ENCODE assay signal across 19 cellular contexts in genomic region chr2:118843492-118844132, GRCh38. TPM values are rescaled to one million over a fixed set of nuclear protein-coding genes. Genes with fewer than 3 reads are reported as not detected.
DNase-seq lines count a peak whose midpoint lies in the region; ATAC-seq, FAIRE-seq and TF ChIP-seq lines count a peak whose summit lies in the region.
"Had no signal": no experiment of that assay in that cellular context is flagged by ENCODE, and none has a peak within 500 bp of the region (broad histone marks: within the 10 kb centered on the region; RNA-seq: fewer than 3 reads in every experiment).

No MANE protein-coding gene starts in this region.

- no peak overlapping the region for H2BK120ac ChIP-seq in H1 (replicated peaks; ENCODE audit: low read depth, low read length)

- peak overlapping the region; percentile 90 for H3K18ac ChIP-seq in H1 (ENCODE audit: extremely low read depth, low read length)

- no peak overlapping the region for H3K4ac ChIP-seq in H1 (replicated peaks; ENCODE audit: insufficient read length, low read depth, low read length)

- peak overlapping the region; percentile 68 for H4K91ac ChIP-seq in H1 (replicated peaks; ENCODE audit: insufficient read length, low read length)

- peak overlapping the region; percentile 2; the same call in 1 of the 2 replicates for H2BK5ac ChIP-seq in H1 (ENCODE audit: low read depth, low read length)

- H3K36me3 Mint-ChIP-seq in GM23338 (ENCODE audit: low read depth) = no peaks in the 10 kb centered on the region; the same call in 2 of the 3 replicates
- H3K36me3 Mint-ChIP-seq in CD8-positive, alpha-beta memory T cell = no peaks in the 10 kb centered on the region

- H3K27ac ChIP-seq in GM23338 (ENCODE audit: low read depth) (no peak overlapping the region), H1 (ENCODE audit: low read depth, low read length) (no peak overlapping the region), neural cell (ENCODE audit: low read length) (no peak overlapping the region)
- no peak overlapping the region for H3K27ac ChIP-seq in CD8-positive, alpha-beta memory T cell (ENCODE audit: low read depth, low read length)

- no peaks in the 10 kb centered on the region for H3K79me1 ChIP-seq in H1 (ENCODE audit: low read depth, low read length)

- H3K9me3 ChIP-seq in H1 (ENCODE audit: insufficient read depth in 2 of 2, low read depth in 1 of 2, low read length in 1 of 2) (no peaks in the 10 kb centered on the region), neural cell (ENCODE audit: low read length) (no peaks in the 10 kb centered on the region)
- no peaks in the 10 kb centered on the region for H3K9me3 ChIP-seq in CD8-positive, alpha-beta memory T cell (ENCODE audit: low read length)

- no peak overlapping the region for H3K23ac ChIP-seq in H1 (ENCODE audit: insufficient read length)

- no peak for TF ChIP-seq CTCF in AG04449 (IDR thresholded peaks at IDR 0.05; ENCODE audit: insufficient read depth, low read length, missing control alignments)
- no peak for TF ChIP-seq CTCF in GM23338 (conservative IDR thresholded peaks at IDR 0.05; ENCODE audit: low read depth in 2 of 2)
- no peak for TF ChIP-seq CTCF in H1 (IDR thresholded peaks at IDR 0.05; ENCODE audit: control extremely low read depth in 1 of 3, insufficient read depth in 1 of 3, low read depth in 1 of 3, low read length in 3 of 3)
- no peak for TF ChIP-seq CTCF in neural cell (IDR thresholded peaks at IDR 0.05; ENCODE audit: poor library complexity, severe bottlenecking)

- H3K4me2 ChIP-seq in GM23338 (peak overlapping the region; percentile 93), H1 (ENCODE audit: insufficient read depth in 1 of 2, low read depth in 2 of 2, low read length in 2 of 2) (peak overlapping the region; percentile 80 to 90), neural cell (ENCODE audit: low read length) (no peak overlapping the region)

- no peak overlapping the region for H4K8ac ChIP-seq in H1 (ENCODE audit: extremely low read depth, insufficient read depth, low read length)

- no peak overlapping the region for H4K5ac ChIP-seq in H1 (ENCODE audit: insufficient read length, low read depth, low read length)

- peak overlapping the region; percentile 72 for H3K4me3 Mint-ChIP-seq in GM23338
- peak overlapping the region in 3 of 7 donors; percentile 23 to 52 (median 41) for H3K4me3 Mint-ChIP-seq in CD8-positive, alpha-beta memory T cell

- no peak for FAIRE-seq in H1 (lab: Jason Lieb, UNC)
- FAIRE-seq: colon had no signal

- DNase-seq in AG04449 (ENCODE audit: low read depth, low spot score) (no peak), GM23338 (ENCODE audit: low spot score) (no peak), H1 (ENCODE audit: low read depth in 1 of 2, low spot score in 2 of 2) (no peak), HEK293T (ENCODE audit: extremely low spot score) (no peak), mucosa of gallbladder (ENCODE audit: low spot score) (no peak)
- no peak for DNase-seq in CD8-positive, alpha-beta memory T cell
- no peak for DNase-seq in activated naive CD4-positive, alpha-beta T cell treated with Interleukin-2 at 50 U/mL for 16 hours
- DNase-seq: activated CD4-positive, CD25-positive, alpha-beta regulatory T cell; DMS 273 treated with DMSO at 0.1 percent for 48 hours; hippocampal formation; KBM-7; NCI-H1417 treated with DMSO at 0.1 percent for 48 hours; NCI-H446; nucleus accumbens; stimulated activated CD4-positive, alpha-beta T cell treated with anti-CD3 and anti-CD28 coated beads, Interleukin-12 subunit alpha, Interleukin-12 subunit beta, amount 100 ng/mL, for 4 hours had no signal

- H2BK12ac ChIP-seq in H1 (ENCODE audit: low read depth, low read length) = peak overlapping the region; percentile 87; the same call in 1 of the 2 replicates

- H3K4me3 ChIP-seq in AG04449 (ENCODE audit: low read depth, low read length) (peak overlapping the region; percentile 92), GM23338 (peak overlapping the region; percentile 67), H1 (ENCODE audit: extremely low read depth in 1 of 4, insufficient read depth in 2 of 4, low read depth in 3 of 4, low read length in 4 of 4) (peak overlapping the region in 3 of 4 experiments; percentile 14 to 56 (median 30); a peak in 4 of 8 replicates), neural cell (ENCODE audit: low read length) (no peak overlapping the region)
- no peak overlapping the region for H3K4me3 ChIP-seq in CD8-positive, alpha-beta memory T cell (ENCODE audit: low read length)

- H3K27ac Mint-ChIP-seq in GM23338 = no peak overlapping the region
- H3K27ac Mint-ChIP-seq in CD8-positive, alpha-beta memory T cell = no peak overlapping the region

- peaks cover 100% of the 10 kb centered on the region for H3K27me3 ChIP-seq in GM23338 (ENCODE audit: insufficient read depth)
- peaks cover 90 to 99% (median 95%) of the 10 kb centered on the region in 4 experiments for H3K27me3 ChIP-seq in H1 (replicated peaks in 1 of 4; ENCODE audit: control insufficient read depth in 3 of 4, extremely low read depth in 1 of 4, insufficient read depth in 3 of 4, low read length in 3 of 4)
- peaks cover 97% of the 10 kb centered on the region for H3K27me3 ChIP-seq in neural cell (ENCODE audit: insufficient read depth, low read depth, low read length)
- peaks cover 55% of the 10 kb centered on the region for H3K27me3 ChIP-seq in CD8-positive, alpha-beta memory T cell (ENCODE audit: insufficient read depth, low read length, poor library complexity, severe bottlenecking)

- H2AFZ ChIP-seq in GM23338 (peak overlapping the region; percentile 86; the same call in 1 of the 2 replicates), H1 (ENCODE audit: low read length) (no peak overlapping the region), neural cell (ENCODE audit: low read depth, low read length) (no peak overlapping the region)

- peaks cover 94% of the 10 kb centered on the region for H3K27me3 Mint-ChIP-seq in GM23338 (ENCODE audit: insufficient read depth, low read depth, poor library complexity)
- H3K27me3 Mint-ChIP-seq in CD8-positive, alpha-beta memory T cell = peaks cover 67 to 81% of the 10 kb centered on the region in 2 donors

- H3K36me3 ChIP-seq in GM23338 (ENCODE audit: insufficient read depth) (no peaks in the 10 kb centered on the region; the same call in 1 of the 2 replicates), H1 (ENCODE audit: control insufficient read depth in 2 of 4, insufficient read depth in 4 of 4, low read length in 3 of 4) (peaks cover 0 to 10% (median 0%) of the 10 kb centered on the region in 4 experiments; a peak in 1 of 8 replicates), neural cell (ENCODE audit: insufficient read depth, low read length) (no peaks in the 10 kb centered on the region)
- H3K36me3 ChIP-seq in CD8-positive, alpha-beta memory T cell (ENCODE audit: insufficient read depth, low read length) = no peaks in the 10 kb centered on the region

- CTCF ChIA-PET in AG04449 (lab: Yijun Ruan, JAX) = interaction anchor here (0.9 to 4.2 kb wide), 4 partner anchors 12 to 622 kb away, joined by 3 to 39 read pairs (median 8); no protein-coding TSS in a partner anchor
- CTCF ChIA-PET in H1 (lab: Charles Lee; ENCODE audit: partially characterized antibody) = interaction anchor here (1.5 to 8.6 kb wide), 3 partner anchors 11 to 17 kb away, joined by 3 to 84 read pairs (median 3); no protein-coding TSS in a partner anchor
- CTCF ChIA-PET in CD8-positive, alpha-beta memory T cell (lab: Charles Lee) = interaction anchor here (3.6 kb wide), 1 partner anchor 12 kb away, joined by 18 read pairs; no protein-coding TSS in a partner anchor
- CTCF ChIA-PET in HEK293T (lab: Yijun Ruan, JAX) = no interaction called here

- peaks cover 7% of the 10 kb centered on the region for H3K9me3 Mint-ChIP-seq in GM23338
- H3K9me3 Mint-ChIP-seq in CD8-positive, alpha-beta memory T cell = peaks cover 0 to 2% (median 0%) of the 10 kb centered on the region in 5 donors

- ATAC-seq in GM23338 = no peak
- ATAC-seq: esophagus mucosa had no signal

- peaks cover 53% of the 10 kb centered on the region for H3K4me1 Mint-ChIP-seq in GM23338
- H3K4me1 Mint-ChIP-seq in CD8-positive, alpha-beta memory T cell = peaks cover 20 to 47% (median 25%) of the 10 kb centered on the region in 3 donors

- 5% methylated on average over 8 of the region's 10 CpGs; no CpG with 5 or more reads in 1 of the 2 experiments for WGBS in H1 (ENCODE audit: extremely low coverage in 1 of 2, insufficient coverage in 1 of 2, insufficient read length in 1 of 2, insufficient replicate concordance in 2 of 2, low coverage in 1 of 2, low lambda C conversion rate in 2 of 2, missing lambda C conversion rate in 1 of 2), 2 experiments

- H3F3A ChIP-seq in GM23338 (replicated peaks; ENCODE audit: low read depth) = peaks cover 31% of the 10 kb centered on the region
- no peaks in the 10 kb centered on the region for H3F3A ChIP-seq in neural cell (ENCODE audit: insufficient read depth, low read length, poor library complexity, severe bottlenecking)

- H4K20me1 ChIP-seq in GM23338 (replicated peaks; ENCODE audit: insufficient read depth) (peaks cover 11% of the 10 kb centered on the region), H1 (replicated peaks in 1 of 2; ENCODE audit: control insufficient read depth in 1 of 2, insufficient read depth in 2 of 2, low read length in 2 of 2) (peaks cover 17 to 20% of the 10 kb centered on the region in 2 experiments), neural cell (ENCODE audit: insufficient read depth) (no peaks in the 10 kb centered on the region)

- H3K9ac ChIP-seq in H1 (replicated peaks in 1 of 4; ENCODE audit: extremely low read depth in 1 of 4, low read depth in 3 of 4, low read length in 3 of 4) (no peak overlapping the region), neural cell (ENCODE audit: low read length) (no peak overlapping the region)

- peak overlapping the region; percentile 81; the same call in 1 of the 2 replicates for H2BK15ac ChIP-seq in H1 (ENCODE audit: low read length)

- POLR2A ChIA-PET in AG04449 (lab: Yijun Ruan, JAX) (interaction anchor here (0.7 to 1.6 kb wide), 4 partner anchors 8 to 620 kb away, joined by 3 to 7 read pairs (median 3); no protein-coding TSS in a partner anchor), H1 (lab: Charles Lee; ENCODE audit: partially characterized antibody) (interaction anchor here (0.8 to 2.1 kb wide), 2 partner anchors 9 to 10 kb away, joined by 5 read pairs; no protein-coding TSS in a partner anchor), HEK293T (lab: Yijun Ruan, JAX) (no interaction called here)
- POLR2A ChIA-PET in CD8-positive, alpha-beta memory T cell (lab: Charles Lee) = no interaction called here

- H3K9me2 ChIP-seq in GM23338 (ENCODE audit: insufficient read depth) (no peaks in the 10 kb centered on the region), neural cell (ENCODE audit: insufficient read depth, low read length) (no peaks in the 10 kb centered on the region)

- H3K79me2 ChIP-seq in GM23338 (replicated peaks; ENCODE audit: insufficient read depth) (no peaks in the 10 kb centered on the region), H1 (ENCODE audit: control insufficient read depth in 1 of 2, insufficient read depth in 2 of 2, low read length in 2 of 2) (no peaks in the 10 kb centered on the region), neural cell (replicated peaks; ENCODE audit: insufficient read depth, low read length) (no peaks in the 10 kb centered on the region)

- H2BK20ac ChIP-seq in H1 (ENCODE audit: low read length) = no peak overlapping the region; the same call in 1 of the 2 replicates

- no peak for TF ChIP-seq POLR2A in H1 (IDR thresholded peaks at IDR 0.05; ENCODE audit: control extremely low read depth in 1 of 2, low read depth in 2 of 2, low read length in 2 of 2)

- H3K23me2 ChIP-seq in H1 (ENCODE audit: low read depth, low read length) = peaks cover 16% of the 10 kb centered on the region

- no peak overlapping the region for H3K14ac ChIP-seq in H1 (ENCODE audit: insufficient read length)

- peaks cover 50% of the 10 kb centered on the region for H3K4me1 ChIP-seq in GM23338 (ENCODE audit: insufficient read depth)
- peaks cover 3 to 35% (median 27%) of the 10 kb centered on the region in 4 experiments for H3K4me1 ChIP-seq in H1 (replicated peaks in 1 of 4; ENCODE audit: control insufficient read depth in 3 of 4, insufficient read depth in 4 of 4, low read length in 3 of 4)
- H3K4me1 ChIP-seq in CD8-positive, alpha-beta memory T cell (ENCODE audit: insufficient read depth, low read length) = peaks cover 5% of the 10 kb centered on the region

- TF ChIP-seq EP300 in H1 (IDR thresholded peaks at IDR 0.05; ENCODE audit: borderline replicate concordance in 1 of 2, low read depth in 2 of 2, low read length in 2 of 2) = no peak
- TF ChIP-seq EP300 in neural cell (conservative IDR thresholded peaks at IDR 0.05; ENCODE audit: poor library complexity, severe bottlenecking) = no peak

- no peak for TF ChIP-seq RAD21 in H1 (IDR thresholded peaks at IDR 0.05 in 1 of 2, conservative IDR thresholded peaks at IDR 0.05 in 1 of 2; ENCODE audit: low read depth in 2 of 2, low read length in 2 of 2)
- TF ChIP-seq RAD21 in neural cell (conservative IDR thresholded peaks at IDR 0.05) = no peak

- no peak overlapping the region for H3K56ac ChIP-seq in H1 (replicated peaks; ENCODE audit: insufficient read length, low read depth, low read length)

- H2AK5ac ChIP-seq in H1 (ENCODE audit: low read depth, low read length) = no peak overlapping the region

RNA-seq across cellular contexts. Expression of gene EN1, which starts 3.8 kb away (rescaled TPM):
- 0.24 TPM in 1 of 2 replicates, not detected in the other for total RNA-seq in GM23338 (2014; rRNA removed; shearing (Covaris generic))
- polyA plus RNA-seq in GM23338 (2016; fragmentation: Nextera tagmentation; extraction: Ambion mirVana) (0.09 and 0.21 TPM in 2 replicates), H1 (2011; rRNA removed) (not detected in 2 replicates), neural cell (not detected in 2 replicates)
- total RNA-seq in H1 (2021; fragmentation: NEBNext Ultra II Directional; extraction: Animal tissue kit (Norgen Biotek cat#: 25700)) = not detected in 2 replicates
- polyA plus RNA-seq in H1 (2011; cell fraction: cytosol; rRNA removed) = not detected
- polyA plus RNA-seq in H1 (2011; cell fraction: nucleus; rRNA removed) = not detected
- polyA plus RNA-seq in H1 (2012, experiment 1 of 2) = 0.48 TPM in 1 of 4 replicates, not detected in the others
- not detected for polyA plus RNA-seq in H1 (2012, experiment 2 of 2)
- not detected for polyA plus RNA-seq in H1 (2013, experiment 1 of 2)
- 0.04 TPM for polyA plus RNA-seq in H1 (2013, experiment 2 of 2)
- not detected in 2 replicates for polyA minus RNA-seq in H1 (2011; rRNA and poly(A)+ RNA removed)
- not detected for polyA minus RNA-seq in H1 (2011; cell fraction: cytosol; rRNA and poly(A)+ RNA removed)
- polyA minus RNA-seq in H1 (2011; cell fraction: nucleus; rRNA and poly(A)+ RNA removed) = not detected
- polyA minus RNA-seq in neural cell = not detected in 2 replicates
- not detected for total RNA-seq in CD8-positive, alpha-beta memory T cell
- polyA plus RNA-seq in CD8-positive, alpha-beta memory T cell = not detected
- not detected for total RNA-seq in mucosa of gallbladder
- total RNA-seq: liver had no signal
- polyA plus RNA-seq: liver had no signal

Comparison
In these comparisons a context has a peak if more than half of its experiments do, and no peak if none do; other contexts are left out.
1. H3K4me3 ChIP-seq: peak in AG04449 (single experiment), GM23338 (single experiment) and H1 (3 of 4); none in neural cell (single experiment) and CD8-positive, alpha-beta memory T cell (single experiment).
2. POLR2A ChIA-PET loops: an anchor here in AG04449 (0.7 to 1.6 kb wide) and H1 (0.8 to 2.1 kb wide); none called in CD8-positive, alpha-beta memory T cell and HEK293T.